Comparison of ENCODE assay signal across 26 cellular contexts in the genomic region with DNA sequence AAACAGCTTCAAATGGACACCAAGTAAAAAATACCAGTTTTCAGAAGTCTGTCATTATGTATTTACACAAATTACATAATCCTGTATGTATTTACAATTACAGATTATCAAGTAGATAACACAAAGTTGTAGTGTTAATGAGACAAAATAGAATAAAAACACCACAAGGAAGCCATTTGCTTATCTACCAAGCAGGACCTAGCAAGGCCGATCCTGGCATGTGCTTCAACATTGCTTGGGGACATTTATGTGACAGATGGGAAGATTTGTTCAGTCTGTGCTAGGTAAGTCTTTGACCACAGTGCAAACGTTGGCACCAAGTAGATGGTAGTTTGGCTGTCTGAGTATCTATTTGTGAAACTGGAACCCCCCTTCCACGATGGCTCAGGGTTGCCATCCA.
"Had no signal": no experiment of that assay in that cellular context is flagged by ENCODE, and none has a peak within 500 bp of the region (broad histone marks: within the 10 kb centered on the region; RNA-seq: fewer than 3 reads in every experiment).

No MANE protein-coding gene starts in this region.

- H3K9me3 Mint-ChIP-seq: activated CD4-positive, alpha-beta memory T cell treated with anti-CD3 and anti-CD28 coated beads, Interleukin-2, amount 10 ng/mL, durations not matched to agents 7 days and 5 days; activated CD4-positive, alpha-beta T cell treated with anti-CD3 and anti-CD28 coated beads, Interleukin-2, amount 10 ng/mL, durations not matched to agents 7 days and 5 days; activated naive CD4-positive, alpha-beta T cell treated with anti-CD3 and anti-CD28 coated beads, Interleukin-2, amount 10 ng/mL, durations not matched to agents 7 days and 5 days; activated T-cell treated with anti-CD3 and anti-CD28 coated beads, Interleukin-2, amount 50 U/mL, for 24 hours; dendritic cell treated with granulocyte-macrophage colony-stimulating factor and Interleukin-4, amounts not matched to agents 40 ng/mL and 50 ng/mL, for 4 days; natural killer cell treated with Interleukin-12 subunit alpha and Interleukin-12 subunit beta and Interleukin-15 and Interleukin-18, amount 100 ng/mL, for 72 hours; WTC11 had no signal

- H3K27me3 Mint-ChIP-seq: activated CD4-positive, alpha-beta T cell treated with anti-CD3 and anti-CD28 coated beads, Interleukin-2, amount 10 ng/mL, durations not matched to agents 7 days and 5 days; activated naive CD4-positive, alpha-beta T cell treated with anti-CD3 and anti-CD28 coated beads, Interleukin-2, amount 10 ng/mL, durations not matched to agents 7 days and 5 days; dendritic cell treated with granulocyte-macrophage colony-stimulating factor and Interleukin-4, amounts not matched to agents 40 ng/mL and 50 ng/mL, for 4 days; natural killer cell treated with Interleukin-12 subunit alpha and Interleukin-12 subunit beta and Interleukin-15 and Interleukin-18, amount 100 ng/mL, for 72 hours; stimulated activated naive B cell treated with anti-CD40 and anti-IgM and Interleukin-4, amounts not matched to agents 10 μg/mL and 1 μg/mL and 100 μg/mL, for 72 hours had no signal

- H3K27me3 ChIP-seq: ascending aorta, brain microvascular endothelial cell, esophagus squamous epithelium, heart right ventricle, suprapubic skin, tibial artery had no signal

- H3K27ac ChIP-seq: ascending aorta, brain microvascular endothelial cell, esophagus squamous epithelium, heart right ventricle, suprapubic skin, tibial artery had no signal

- H3K4me3 ChIP-seq: ascending aorta, esophagus squamous epithelium, heart right ventricle, lung, mucosa of descending colon, suprapubic skin, tibial artery had no signal

- H3K9me3 ChIP-seq: ascending aorta, esophagus squamous epithelium, heart right ventricle, mucosa of descending colon, suprapubic skin, tibial artery had no signal

- DNase-seq: activated CD4-positive, alpha-beta memory T cell treated with anti-CD3 and anti-CD28 coated beads, Interleukin-2, amount 10 ng/mL, durations not matched to agents 7 days and 5 days; activated CD4-positive, alpha-beta T cell treated with anti-CD3 and anti-CD28 coated beads for 1 hour; activated CD4-positive, alpha-beta T cell treated with anti-CD3 and anti-CD28 coated beads, Interleukin-2, amount 10 ng/mL, durations not matched to agents 7 days and 5 days; activated CD8-positive, alpha-beta memory T cell treated with anti-CD3 and anti-CD28 coated beads, Interleukin-2, amount 50 U/mL, for 48 hours; activated gamma-delta T cell; activated naive CD4-positive, alpha-beta T cell treated with anti-CD3 and anti-CD28 coated beads, Interleukin-2, amount 10 ng/mL, durations not matched to agents 7 days and 5 days; activated naive CD8-positive, alpha-beta T cell treated with anti-CD3 and anti-CD28 coated beads, Interleukin-2, amount 10 ng/mL, durations not matched to agents 7 days and 5 days; activated T-cell treated with anti-CD3 and anti-CD28 coated beads, Interleukin-2, amount 50 U/mL, for 24 hours; brain microvascular endothelial cell; esophagus squamous epithelium; foreskin melanocyte; heart right ventricle; mucosa of descending colon; posterior cingulate gyrus; right cardiac atrium; stimulated activated CD4-positive, alpha-beta T cell treated with anti-CD3 and anti-CD28 coated beads, Interleukin-15, amount 100 ng/mL, for 24 hours; stimulated activated CD4-positive, alpha-beta T cell treated with anti-CD3 and anti-CD28 coated beads, Interleukin-2, amount 100 ng/mL, for 24 hours; stimulated activated naive B cell treated with anti-CD40 and anti-IgM and Interleukin-4, amounts not matched to agents 10 μg/mL and 1 μg/mL and 100 μg/mL, for 72 hours; T-helper 9 cell; tibial artery had no signal

- H3K36me3 Mint-ChIP-seq: activated naive CD4-positive, alpha-beta T cell treated with anti-CD3 and anti-CD28 coated beads, Interleukin-2, amount 10 ng/mL, durations not matched to agents 7 days and 5 days; natural killer cell treated with Interleukin-12 subunit alpha and Interleukin-12 subunit beta and Interleukin-15 and Interleukin-18, amount 100 ng/mL, for 72 hours had no signal

- H3K27ac Mint-ChIP-seq: activated CD4-positive, alpha-beta memory T cell treated with anti-CD3 and anti-CD28 coated beads, Interleukin-2, amount 10 ng/mL, durations not matched to agents 7 days and 5 days; activated CD4-positive, alpha-beta T cell treated with anti-CD3 and anti-CD28 coated beads, Interleukin-2, amount 10 ng/mL, durations not matched to agents 7 days and 5 days; activated naive CD4-positive, alpha-beta T cell treated with anti-CD3 and anti-CD28 coated beads, Interleukin-2, amount 10 ng/mL, durations not matched to agents 7 days and 5 days; activated naive CD8-positive, alpha-beta T cell treated with anti-CD3 and anti-CD28 coated beads, Interleukin-2, amount 10 ng/mL, durations not matched to agents 7 days and 5 days; activated T-cell treated with anti-CD3 and anti-CD28 coated beads, Interleukin-2, amount 50 U/mL, for 24 hours; dendritic cell treated with granulocyte-macrophage colony-stimulating factor and Interleukin-4, amounts not matched to agents 40 ng/mL and 50 ng/mL, for 4 days; natural killer cell treated with Interleukin-12 subunit alpha and Interleukin-12 subunit beta and Interleukin-15 and Interleukin-18, amount 100 ng/mL, for 72 hours; stimulated activated naive B cell treated with anti-CD40 and anti-IgM and Interleukin-4, amounts not matched to agents 10 μg/mL and 1 μg/mL and 100 μg/mL, for 72 hours had no signal

- H3K4me1 ChIP-seq: ascending aorta, esophagus squamous epithelium, suprapubic skin, tibial artery had no signal

- H3K4me1 Mint-ChIP-seq: activated CD4-positive, alpha-beta memory T cell treated with anti-CD3 and anti-CD28 coated beads, Interleukin-2, amount 10 ng/mL, durations not matched to agents 7 days and 5 days; activated CD4-positive, alpha-beta T cell treated with anti-CD3 and anti-CD28 coated beads, Interleukin-2, amount 10 ng/mL, durations not matched to agents 7 days and 5 days; activated naive CD4-positive, alpha-beta T cell treated with anti-CD3 and anti-CD28 coated beads, Interleukin-2, amount 10 ng/mL, durations not matched to agents 7 days and 5 days had no signal

- H3K36me3 ChIP-seq: ascending aorta, esophagus squamous epithelium, heart right ventricle, suprapubic skin, tibial artery had no signal

- ATAC-seq: heart right ventricle; mucosa of descending colon; natural killer cell treated with Interleukin-12 subunit alpha and Interleukin-12 subunit beta and Interleukin-15 and Interleukin-18, amount 100 ng/mL, for 72 hours; right cardiac atrium; stimulated activated naive B cell treated with anti-CD40 and anti-IgM and Interleukin-4, amounts not matched to agents 10 μg/mL and 1 μg/mL and 100 μg/mL, for 72 hours; WTC11 had no signal

- H3K4me3 Mint-ChIP-seq: activated CD4-positive, alpha-beta memory T cell treated with anti-CD3 and anti-CD28 coated beads, Interleukin-2, amount 10 ng/mL, durations not matched to agents 7 days and 5 days; activated CD4-positive, alpha-beta T cell treated with anti-CD3 and anti-CD28 coated beads, Interleukin-2, amount 10 ng/mL, durations not matched to agents 7 days and 5 days; activated naive CD4-positive, alpha-beta T cell treated with anti-CD3 and anti-CD28 coated beads, Interleukin-2, amount 10 ng/mL, durations not matched to agents 7 days and 5 days; activated naive CD8-positive, alpha-beta T cell treated with anti-CD3 and anti-CD28 coated beads, Interleukin-2, amount 10 ng/mL, durations not matched to agents 7 days and 5 days; activated T-cell treated with anti-CD3 and anti-CD28 coated beads, Interleukin-2, amount 50 U/mL, for 24 hours; dendritic cell treated with granulocyte-macrophage colony-stimulating factor and Interleukin-4, amounts not matched to agents 40 ng/mL and 50 ng/mL, for 4 days; natural killer cell treated with Interleukin-12 subunit alpha and Interleukin-12 subunit beta and Interleukin-15 and Interleukin-18, amount 100 ng/mL, for 72 hours; stimulated activated naive B cell treated with anti-CD40 and anti-IgM and Interleukin-4, amounts not matched to agents 10 μg/mL and 1 μg/mL and 100 μg/mL, for 72 hours; WTC11 had no signal
